Comparison of ENCODE assay signal across 11 cellular contexts in genomic region chr5:132877938-132878337, GRCh38. TPM values are rescaled to one million over a fixed set of nuclear protein-coding genes. Genes with fewer than 3 reads are reported as not detected.
DNase-seq lines count a peak whose midpoint lies in the region; ATAC-seq and TF ChIP-seq lines count a peak whose summit lies in the region.
"Had no signal": no experiment of that assay in that cellular context is flagged by ENCODE, and none has a peak within 500 bp of the region (broad histone marks: within the 10 kb centered on the region; RNA-seq: fewer than 3 reads in every experiment).

No MANE protein-coding gene starts in this region.

- intact Hi-C loops in left lung (cut with DNase I): no loop called here

- H3K9me3 ChIP-seq in left lung: no peaks in the 10 kb centered on the region

- H3K27me3 Mint-ChIP-seq in endothelial cell (ENCODE audit: unreplicated experiment): peaks cover 9% of the 10 kb centered on the region
- H3K27me3 Mint-ChIP-seq: activated CD8-positive, alpha-beta memory T cell treated with anti-CD3 and anti-CD28 coated beads, Interleukin-2, amount 10 ng/mL, durations not matched to agents 7 days and 5 days had no signal

- ATAC-seq in left lung: peak; percentile 81
- no peak for ATAC-seq in activated naive CD4-positive, alpha-beta T cell treated with anti-CD3 and anti-CD28 coated beads, Interleukin-2, amount 50 U/mL, for 72 hours
- ATAC-seq: activated CD8-positive, alpha-beta memory T cell treated with anti-CD3 and anti-CD28 coated beads, Interleukin-2, amount 10 ng/mL, durations not matched to agents 7 days and 5 days had no signal

- H3K4me3 Mint-ChIP-seq in endothelial cell (ENCODE audit: unreplicated experiment): no peak overlapping the region
- H3K4me3 Mint-ChIP-seq: activated CD8-positive, alpha-beta memory T cell treated with anti-CD3 and anti-CD28 coated beads, Interleukin-2, amount 10 ng/mL, durations not matched to agents 7 days and 5 days had no signal

- TF ChIP-seq EP300 in Ishikawa (IDR thresholded peaks at IDR 0.05; ENCODE audit: borderline replicate concordance): no peak

- peaks cover 20% of the 10 kb centered on the region for H3K36me3 Mint-ChIP-seq in endothelial cell (ENCODE audit: low read depth, unreplicated experiment)
- no peaks in the 10 kb centered on the region for H3K36me3 Mint-ChIP-seq in activated naive CD4-positive, alpha-beta T cell treated with anti-CD3 and anti-CD28 coated beads, Interleukin-2, amount 50 U/mL, for 72 hours

- H3K27ac ChIP-seq in left lung: no peak overlapping the region

- TF ChIP-seq CTCF in left lung (IDR thresholded peaks at IDR 0.05) (no peak), endothelial cell (IDR thresholded peaks at IDR 0.05; ENCODE audit: unreplicated experiment) (no peak)

- H3K27me3 ChIP-seq in left lung: no peaks in the 10 kb centered on the region

- no peaks in the 10 kb centered on the region for H3K4me1 Mint-ChIP-seq in endothelial cell (ENCODE audit: unreplicated experiment)
- H3K4me1 Mint-ChIP-seq: activated CD8-positive, alpha-beta memory T cell treated with anti-CD3 and anti-CD28 coated beads, Interleukin-2, amount 10 ng/mL, durations not matched to agents 7 days and 5 days had no signal

- no peak overlapping the region for H3K4me3 ChIP-seq in left lung

- DNase-seq in AG08396 (ENCODE audit: low spot score) (peak; percentile 39), astrocyte of the hippocampus (ENCODE audit: low read depth, low spot score) (peak; percentile 83), left lung (peak in 1 of 2 donors; percentile 51), endothelial cell (ENCODE audit: low spot score) (no peak), mucosa of gallbladder (ENCODE audit: low spot score) (no peak)
- DNase-seq in central memory CD4-positive, alpha-beta T cell: no peak
- no peak for DNase-seq in activated naive CD4-positive, alpha-beta T cell treated with anti-CD3 and anti-CD28 coated beads, Interleukin-2, amount 50 U/mL, for 72 hours (ENCODE audit: low spot score in 2 of 2)
- DNase-seq: activated CD8-positive, alpha-beta memory T cell treated with anti-CD3 and anti-CD28 coated beads, Interleukin-2, amount 10 ng/mL, durations not matched to agents 7 days and 5 days; cortex of kidney; NCI-H2081 had no signal

- H3K9me3 Mint-ChIP-seq in endothelial cell (ENCODE audit: unreplicated experiment): no peaks in the 10 kb centered on the region
- no peaks in the 10 kb centered on the region for H3K9me3 Mint-ChIP-seq in activated naive CD4-positive, alpha-beta T cell treated with anti-CD3 and anti-CD28 coated beads, Interleukin-2, amount 50 U/mL, for 72 hours

- peaks cover 0 to 73% of the 10 kb centered on the region in 2 donors for H3K36me3 ChIP-seq in left lung

- no peak for TF ChIP-seq RAD21 in Ishikawa (IDR thresholded peaks at IDR 0.05; ENCODE audit: low read depth)

- no peaks in the 10 kb centered on the region for H3K4me1 ChIP-seq in left lung

- no peak overlapping the region for H3K27ac Mint-ChIP-seq in endothelial cell (ENCODE audit: unreplicated experiment)
- H3K27ac Mint-ChIP-seq in activated naive CD4-positive, alpha-beta T cell treated with anti-CD3 and anti-CD28 coated beads, Interleukin-2, amount 50 U/mL, for 72 hours: peak overlapping the region in 1 of 2 donors; percentile 61
- H3K27ac Mint-ChIP-seq: activated CD8-positive, alpha-beta memory T cell treated with anti-CD3 and anti-CD28 coated beads, Interleukin-2, amount 10 ng/mL, durations not matched to agents 7 days and 5 days had no signal

TF ChIP-seq in Ishikawa, 13 proteins besides CTCF, POLR2A, EP300 and RAD21:
- TF ChIP-seq TEAD4 (IDR thresholded peaks at IDR 0.05) (no peak), NFIC (IDR thresholded peaks at IDR 0.05) (peak; percentile 67)

RNA-seq across cellular contexts. Expression of gene LEAP2, which starts 4.5 kb away (rescaled TPM):
- total RNA-seq in left lung (1 to 10 TPM; 1.2 to 1.9 TPM), endothelial cell (ENCODE audit: unreplicated experiment) (0.82 TPM), mucosa of gallbladder (42.4 TPM)
- total RNA-seq in activated naive CD4-positive, alpha-beta T cell treated with anti-CD3 and anti-CD28 coated beads, Interleukin-2, amount 50 U/mL, for 72 hours: 1 to 10 TPM; 1.5 to 3.8 TPM

RNA-seq across cellular contexts. Expression of gene UQCRQ, which starts 11.5 kb away (rescaled TPM):
- total RNA-seq in left lung: 100 to 1,000 TPM; 386 to 507 TPM
- total RNA-seq in endothelial cell (ENCODE audit: unreplicated experiment): 152 TPM
- total RNA-seq in mucosa of gallbladder: 625 TPM
- 100 to 1,000 TPM; 396 to 399 TPM for total RNA-seq in activated naive CD4-positive, alpha-beta T cell treated with anti-CD3 and anti-CD28 coated beads, Interleukin-2, amount 50 U/mL, for 72 hours

RNA-seq across cellular contexts. Expression of gene GDF9, which starts 11.7 kb away (rescaled TPM):
- total RNA-seq in left lung: under 1 TPM; 0.26 to 0.39 TPM
- 0.33 TPM for total RNA-seq in endothelial cell (ENCODE audit: unreplicated experiment)
- total RNA-seq in mucosa of gallbladder: 0.09 TPM
- 1 to 10 TPM; 1.1 to 1.3 TPM for total RNA-seq in activated naive CD4-positive, alpha-beta T cell treated with anti-CD3 and anti-CD28 coated beads, Interleukin-2, amount 50 U/mL, for 72 hours

RNA-seq across cellular contexts. Expression of gene SHROOM1, which starts 47.5 kb away (rescaled TPM):
- total RNA-seq in left lung: 10 to 100 TPM; 15.8 to 20.6 TPM
- total RNA-seq in endothelial cell (ENCODE audit: unreplicated experiment): 5.6 TPM
- 96.1 TPM for total RNA-seq in mucosa of gallbladder
- 1 to 10 TPM; 1.3 to 2.3 TPM for total RNA-seq in activated naive CD4-positive, alpha-beta T cell treated with anti-CD3 and anti-CD28 coated beads, Interleukin-2, amount 50 U/mL, for 72 hours

Comparison
In these comparisons a context has a peak if more than half of its experiments do, and no peak if none do; other contexts are left out.
1. DNase-seq: peak in AG08396 (single experiment) and astrocyte of the hippocampus (single experiment); none in endothelial cell (single experiment), mucosa of gallbladder (single experiment), central memory CD4-positive, alpha-beta T cell (single experiment) and activated naive CD4-positive, alpha-beta T cell treated with anti-CD3 and anti-CD28 coated beads, Interleukin-2, amount 50 U/mL, for 72 hours (0 of 2).